Comparison of ENCODE assay signal across 13 cellular contexts in genomic region chr2:157743051-157743450, GRCh38.
DNase-seq lines count a peak whose midpoint lies in the region; ATAC-seq and TF ChIP-seq lines count a peak whose summit lies in the region.
"Had no signal": no experiment of that assay in that cellular context is flagged by ENCODE, and none has a peak within 500 bp of the region (broad histone marks: within the 10 kb centered on the region; RNA-seq: fewer than 3 reads in every experiment).

No MANE protein-coding gene starts in this region.

- peak overlapping the region; percentile 18 for H3K27ac Mint-ChIP-seq in activated T-cell treated with anti-CD3 and anti-CD28 coated beads, Interleukin-2, amount 50 U/mL, for 72 hours

- no peak for TF ChIP-seq POLR2A in GM18505 (IDR thresholded peaks at IDR 0.05; ENCODE audit: borderline replicate concordance, extremely low read depth, insufficient read depth, insufficient read length)

- no peaks in the 10 kb centered on the region for H3K9me3 ChIP-seq in osteoblast (ENCODE audit: low read depth, low read length)
- no peaks in the 10 kb centered on the region for H3K9me3 ChIP-seq in effector memory CD4-positive, alpha-beta T cell (ENCODE audit: control insufficient read depth, low read length)
- H3K9me3 ChIP-seq: thyroid gland had no signal

- peaks cover 4% of the 10 kb centered on the region for H3K36me3 ChIP-seq in osteoblast (ENCODE audit: insufficient read depth, low read length)
- peaks cover 8% of the 10 kb centered on the region for H3K36me3 ChIP-seq in effector memory CD4-positive, alpha-beta T cell (ENCODE audit: control insufficient read depth, insufficient read depth, low read length)

- peaks cover 12% of the 10 kb centered on the region for H3K79me2 ChIP-seq in osteoblast (ENCODE audit: insufficient read depth, low read length)

- no peak for TF ChIP-seq CTCF in osteoblast (IDR thresholded peaks at IDR 0.05; ENCODE audit: extremely low read depth, low read depth, low read length)

- peak overlapping the region in 1 of 2 donors; percentile 37 for H3K4me3 Mint-ChIP-seq in activated T-cell treated with anti-CD3 and anti-CD28 coated beads, Interleukin-2, amount 50 U/mL, for 72 hours

- no peaks in the 10 kb centered on the region for H4K20me1 ChIP-seq in osteoblast (ENCODE audit: insufficient read depth, low read length)

- ATAC-seq in GM18505 (IDR thresholded peaks at IDR 0.05; ENCODE audit: unreplicated experiment) (peak; percentile 86), GM19397 (IDR thresholded peaks at IDR 0.05; ENCODE audit: unreplicated experiment) (peak; percentile 67), HG03025 (IDR thresholded peaks at IDR 0.05; ENCODE audit: low FRiP score, unreplicated experiment) (peak; percentile 65)
- peak; percentile 93 to 97 for ATAC-seq in activated T-cell treated with anti-CD3 and anti-CD28 coated beads, Interleukin-2, amount 50 U/mL, for 72 hours (replicated peaks in 1 of 2)

- H3K9me3 Mint-ChIP-seq in activated T-cell treated with anti-CD3 and anti-CD28 coated beads, Interleukin-2, amount 50 U/mL, for 72 hours = no peaks in the 10 kb centered on the region

- no peaks in the 10 kb centered on the region for H3K27me3 ChIP-seq in osteoblast (ENCODE audit: insufficient read depth, low read length)
- no peaks in the 10 kb centered on the region for H3K27me3 ChIP-seq in effector memory CD4-positive, alpha-beta T cell (replicated peaks; ENCODE audit: control insufficient read depth, insufficient read depth, low read length, poor library complexity, severe bottlenecking)
- H3K27me3 ChIP-seq: thyroid gland had no signal

- DNase-seq in activated T-cell treated with anti-CD3 and anti-CD28 coated beads, Interleukin-2, amount 50 U/mL, for 72 hours = peak; percentile 28 to 55
- DNase-seq in osteoblast (ENCODE audit: insufficient read length, low spot score, missing footprints) = no peak
- no peak for DNase-seq in germinal center (ENCODE audit: low spot score)
- DNase-seq in effector memory CD4-positive, alpha-beta T cell = no peak
- no peak for DNase-seq in OCI-M2 (lab: John Stamatoyannopoulos, UW; ENCODE audit: unreplicated experiment)
- DNase-seq: NCI-H1105; NK-92 treated with Interleukin-12 subunit alpha and Interleukin-12 subunit beta, amount 100 ng/mL, for 24 hours; stimulated activated CD4-positive, alpha-beta T cell treated with anti-CD3 and anti-CD28 coated beads, Interleukin-4, amount 100 ng/mL, for 1 hour; thyroid gland had no signal

- H3K4me3 ChIP-seq in osteoblast (ENCODE audit: insufficient read depth, low read length) = no peak overlapping the region
- H3K4me3 ChIP-seq in effector memory CD4-positive, alpha-beta T cell (ENCODE audit: insufficient read depth, low read depth, low read length, poor library complexity, severe bottlenecking) = no peak overlapping the region
- H3K4me3 ChIP-seq: thyroid gland had no signal

- H3K27me3 Mint-ChIP-seq in activated T-cell treated with anti-CD3 and anti-CD28 coated beads, Interleukin-2, amount 50 U/mL, for 72 hours (ENCODE audit: low read depth) = no peaks in the 10 kb centered on the region

- peaks cover 43% of the 10 kb centered on the region for H3K4me1 Mint-ChIP-seq in activated T-cell treated with anti-CD3 and anti-CD28 coated beads, Interleukin-2, amount 50 U/mL, for 72 hours (ENCODE audit: low read depth)

- H3K36me3 Mint-ChIP-seq in activated T-cell treated with anti-CD3 and anti-CD28 coated beads, Interleukin-2, amount 50 U/mL, for 72 hours (ENCODE audit: insufficient read depth in 2 of 2) = peaks cover 2 to 13% of the 10 kb centered on the region in 2 donors

- H2AFZ ChIP-seq in osteoblast (ENCODE audit: low read length) = no peak overlapping the region

- peaks cover 24% of the 10 kb centered on the region for H3K4me1 ChIP-seq in osteoblast (ENCODE audit: insufficient read depth, low read length)
- no peaks in the 10 kb centered on the region for H3K4me1 ChIP-seq in effector memory CD4-positive, alpha-beta T cell (ENCODE audit: control insufficient read depth, insufficient read depth, low read length, poor library complexity, severe bottlenecking)

- no peak overlapping the region for H3K27ac ChIP-seq in osteoblast (ENCODE audit: low read depth, low read length)
- no peak overlapping the region for H3K27ac ChIP-seq in effector memory CD4-positive, alpha-beta T cell (ENCODE audit: insufficient read depth, low read length, poor library complexity, severe bottlenecking)
- H3K27ac ChIP-seq: HL-60, thyroid gland had no signal

- no peak overlapping the region for H3K4me2 ChIP-seq in osteoblast (ENCODE audit: insufficient read depth, low read length)

Comparison
In these comparisons a context has a peak if more than half of its experiments do, and no peak if none do; other contexts are left out.
1. DNase-seq: peak in activated T-cell treated with anti-CD3 and anti-CD28 coated beads, Interleukin-2, amount 50 U/mL, for 72 hours (2 of 2); none in osteoblast (single experiment), germinal center (single experiment), effector memory CD4-positive, alpha-beta T cell (0 of 3) and OCI-M2 (single experiment).
2. Peak in every context shown above with its lines, with median percentiles within 50 percentile points of each other: ATAC-seq.